Comparison of ENCODE assay signal across 18 cellular contexts in the genomic region with DNA sequence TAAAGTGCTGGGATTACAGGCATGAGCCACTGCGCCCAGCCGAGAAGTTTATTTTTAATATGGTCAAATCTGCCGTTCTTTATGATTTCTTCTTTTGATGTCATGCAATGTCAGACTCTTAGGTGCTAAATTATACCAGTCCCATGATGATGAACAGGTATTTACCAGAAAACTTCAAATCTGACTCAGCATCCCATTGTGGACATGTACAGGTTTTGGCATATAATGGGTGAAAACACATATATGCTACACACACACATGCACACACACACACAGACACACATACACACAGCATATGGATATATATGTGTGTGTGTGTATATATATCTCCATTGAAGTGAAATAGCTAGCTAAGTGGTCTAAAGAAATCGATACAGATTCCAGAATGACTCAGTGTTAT. TPM values are rescaled to one million over a fixed set of nuclear protein-coding genes. Genes with fewer than 3 reads are reported as not detected.
DNase-seq lines count a peak whose midpoint lies in the region; ATAC-seq, FAIRE-seq and TF ChIP-seq lines count a peak whose summit lies in the region.
"Had no signal": no experiment of that assay in that cellular context is flagged by ENCODE, and none has a peak within 500 bp of the region (broad histone marks: within the 10 kb centered on the region; RNA-seq: fewer than 3 reads in every experiment).

No MANE protein-coding gene starts in this region.

- H2AFZ ChIP-seq in GM12878 (ENCODE audit: control insufficient read depth, low read depth, low read length): no peak overlapping the region

- H3K79me2 ChIP-seq in GM12878 (ENCODE audit: control insufficient read depth, insufficient read depth, low read length): peaks cover 99% of the 10 kb centered on the region

- TF ChIP-seq CTCF in GM12878 (IDR thresholded peaks at IDR 0.05 in 2 of 3, conservative IDR thresholded peaks at IDR 0.05 in 1 of 3; ENCODE audit: control insufficient read depth in 2 of 3, extremely low read depth in 1 of 3, insufficient read depth in 1 of 3, low read depth in 3 of 3, low read length in 3 of 3) (no peak), Caco-2 (IDR thresholded peaks at IDR 0.05; ENCODE audit: insufficient read depth in 1 of 2, low read depth in 1 of 2, low read length in 1 of 2, severe bottlenecking in 1 of 2, unreplicated experiment in 1 of 2) (no peak)

- no peak for DNase-seq in activated T-cell treated with anti-CD3 and anti-CD28 coated beads, Interleukin-2, amount 50 U/mL, for 72 hours
- DNase-seq in activated T-cell treated with anti-CD3 and anti-CD28 coated beads, Interleukin-2, amount 50 U/mL, for 48 hours: no peak
- DNase-seq in GM18507 (ENCODE audit: extremely low spot score, insufficient read length, low read depth) (no peak), GM12878 (ENCODE audit: low read depth, low spot score) (no peak), DMS53 treated with DMSO at 0.1 percent for 48 hours (lab: John Stamatoyannopoulos, UW; ENCODE audit: unreplicated experiment) (no peak), Caco-2 (no peak)
- DNase-seq in stimulated activated effector memory CD8-positive, alpha-beta T cell treated with anti-CD3 and anti-CD28 coated beads, Interleukin-12 subunit alpha, Interleukin-12 subunit beta, amount 100 ng/mL, for 72 hours (ENCODE audit: low spot score in 2 of 2): no peak
- DNase-seq: H9; NCI-H1930; NCI-H446; NCI-H69; NK-92 treated with Interleukin-12 subunit alpha and Interleukin-12 subunit beta, amount 100 ng/mL, for 24 hours; OCI-M1; SIG-M5 had no signal

- BruUV-seq in GM12878 (replicated peaks; lab: Mats Ljungman, UMichigan) (no TSS peak), Caco-2 (replicated peaks; lab: Mats Ljungman, UMichigan) (no TSS peak)

- 15% methylated on average over 4 of the region's 4 CpGs for WGBS in GM12878 (ENCODE audit: insufficient coverage, insufficient replicate concordance, low lambda C conversion rate, missing lambda C conversion rate)

- H3K36me3 ChIP-seq in GM12878 (ENCODE audit: control insufficient read depth in 2 of 2, insufficient read depth in 2 of 2, low read length in 1 of 2): no peaks in the 10 kb centered on the region; a peak in 1 of 4 replicates
- H3K36me3 ChIP-seq in Caco-2 (ENCODE audit: control insufficient read depth, insufficient read depth, low read length): no peaks in the 10 kb centered on the region

- in situ Hi-C loops in GM12878 (cut with MboI): no loop called here

- H3K27ac Mint-ChIP-seq in activated T-cell treated with anti-CD3 and anti-CD28 coated beads, Interleukin-2, amount 50 U/mL, for 72 hours: peak overlapping the region; percentile 20
- H3K27ac Mint-ChIP-seq in stimulated activated effector memory CD8-positive, alpha-beta T cell treated with anti-CD3 and anti-CD28 coated beads, Interleukin-12 subunit alpha, Interleukin-12 subunit beta, amount 100 ng/mL, for 72 hours: peak overlapping the region; percentile 79
- no peak overlapping the region for H3K27ac Mint-ChIP-seq in Caco-2 (ENCODE audit: unreplicated experiment)
- H3K27ac Mint-ChIP-seq: H9 had no signal

- peak overlapping the region; percentile 64 for H3K4me3 ChIP-seq in GM12878
- no peak overlapping the region for H3K4me3 ChIP-seq in Caco-2 (ENCODE audit: low read depth, low read length)

- H3K9ac ChIP-seq in GM12878 (ENCODE audit: control insufficient read depth, insufficient read depth, low read length): peak overlapping the region; percentile 12; the same call in 1 of the 2 replicates

- no peak for TF ChIP-seq RAD21 in GM12878 (IDR thresholded peaks at IDR 0.05; ENCODE audit: insufficient read depth, low read depth, low read length)

- H3K9me3 Mint-ChIP-seq in activated T-cell treated with anti-CD3 and anti-CD28 coated beads, Interleukin-2, amount 50 U/mL, for 72 hours: peaks cover 0 to 3% of the 10 kb centered on the region in 2 donors
- no peaks in the 10 kb centered on the region for H3K9me3 Mint-ChIP-seq in stimulated activated effector memory CD8-positive, alpha-beta T cell treated with anti-CD3 and anti-CD28 coated beads, Interleukin-12 subunit alpha, Interleukin-12 subunit beta, amount 100 ng/mL, for 72 hours
- no peaks in the 10 kb centered on the region for H3K9me3 Mint-ChIP-seq in Caco-2 (ENCODE audit: unreplicated experiment)
- H3K9me3 Mint-ChIP-seq: H9 had no signal

- peaks cover 45% of the 10 kb centered on the region for H3K27me3 Mint-ChIP-seq in activated T-cell treated with anti-CD3 and anti-CD28 coated beads, Interleukin-2, amount 50 U/mL, for 72 hours (ENCODE audit: low read depth)
- H3K27me3 Mint-ChIP-seq in Caco-2 (ENCODE audit: insufficient read depth, unreplicated experiment): peaks cover 10% of the 10 kb centered on the region

- H3K4me1 Mint-ChIP-seq in activated T-cell treated with anti-CD3 and anti-CD28 coated beads, Interleukin-2, amount 50 U/mL, for 72 hours (ENCODE audit: low read depth): peaks cover 23% of the 10 kb centered on the region
- H3K4me1 Mint-ChIP-seq in stimulated activated effector memory CD8-positive, alpha-beta T cell treated with anti-CD3 and anti-CD28 coated beads, Interleukin-12 subunit alpha, Interleukin-12 subunit beta, amount 100 ng/mL, for 72 hours: peaks cover 87% of the 10 kb centered on the region
- no peaks in the 10 kb centered on the region for H3K4me1 Mint-ChIP-seq in Caco-2 (ENCODE audit: low read depth, unreplicated experiment)

- SMC1A ChIA-PET in GM12878 (lab: Charles Lee; ENCODE audit: uncharacterized antibody, unreplicated experiment): interaction anchor here (0.8 to 7.1 kb wide), 11 partner anchors 10 to 122 kb away, joined by 3 to 126 read pairs (median 5); no protein-coding TSS in a partner anchor

- FAIRE-seq in GM18507 (lab: Jason Lieb, UNC): peak; percentile 44
- FAIRE-seq in GM12878 (lab: Jason Lieb, UNC): no peak

- peak overlapping the region; percentile 32 for H3K27ac ChIP-seq in GM12878 (ENCODE audit: control insufficient read depth, insufficient read depth)
- H3K27ac ChIP-seq: C4-2B had no signal

- H3K4me2 ChIP-seq in GM12878 (ENCODE audit: control insufficient read depth, insufficient read depth): peak overlapping the region; percentile 30

- H3K4me1 ChIP-seq in GM12878 (ENCODE audit: control insufficient read depth, insufficient read depth, low read length): peaks cover 21% of the 10 kb centered on the region
- H3K4me1 ChIP-seq in Caco-2: no peaks in the 10 kb centered on the region

- H3K27me3 ChIP-seq in GM12878 (replicated peaks in 1 of 2; ENCODE audit: control insufficient read depth in 2 of 2, insufficient read depth in 2 of 2, low read length in 1 of 2) (no peaks in the 10 kb centered on the region), Caco-2 (replicated peaks; ENCODE audit: control insufficient read depth, insufficient read depth, low read length) (peaks cover 1% of the 10 kb centered on the region; the same call in 1 of the 2 replicates)

- CTCF ChIA-PET in GM12878 (lab: Yijun Ruan, JAX) (interaction anchor here (0.8 to 3.9 kb wide), 5 partner anchors 10 to 68 kb away, joined by 3 to 22 read pairs (median 3); no protein-coding TSS in a partner anchor), Caco-2 (lab: Charles Lee) (interaction anchor here (0.6 kb wide), 1 partner anchor 14 kb away, joined by 3 read pairs; no protein-coding TSS in a partner anchor)

- TF ChIP-seq EP300 in GM12878 (IDR thresholded peaks at IDR 0.05; ENCODE audit: borderline replicate concordance in 1 of 2, control insufficient read depth in 1 of 2, low read depth in 2 of 2, low read length in 2 of 2): 0 out of 4 replicates have a peak, but pooled peaks of 1 of the 2 experiments have one; percentile 19

- H3K36me3 Mint-ChIP-seq in activated T-cell treated with anti-CD3 and anti-CD28 coated beads, Interleukin-2, amount 50 U/mL, for 72 hours (ENCODE audit: insufficient read depth in 2 of 2): no peaks in the 10 kb centered on the region
- peaks cover 27% of the 10 kb centered on the region for H3K36me3 Mint-ChIP-seq in stimulated activated effector memory CD8-positive, alpha-beta T cell treated with anti-CD3 and anti-CD28 coated beads, Interleukin-12 subunit alpha, Interleukin-12 subunit beta, amount 100 ng/mL, for 72 hours
- no peaks in the 10 kb centered on the region for H3K36me3 Mint-ChIP-seq in Caco-2 (ENCODE audit: insufficient read depth, unreplicated experiment)

- no peak for ATAC-seq in activated T-cell treated with anti-CD3 and anti-CD28 coated beads, Interleukin-2, amount 50 U/mL, for 72 hours (replicated peaks in 1 of 2)
- peak; percentile 2 for ATAC-seq in GM12878
- ATAC-seq in stimulated activated effector memory CD8-positive, alpha-beta T cell treated with anti-CD3 and anti-CD28 coated beads, Interleukin-12 subunit alpha, Interleukin-12 subunit beta, amount 100 ng/mL, for 72 hours: peak; percentile 59
- no peak for ATAC-seq in HG02763 (IDR thresholded peaks at IDR 0.05; ENCODE audit: unreplicated experiment)

- H4K20me1 ChIP-seq in GM12878 (ENCODE audit: control insufficient read depth, insufficient read depth): peaks cover 2% of the 10 kb centered on the region; the same call in 1 of the 2 replicates

- RAD21 ChIA-PET in GM12878 (lab: Charles Lee; ENCODE audit: unreplicated experiment): interaction anchor here (1.1 to 7.1 kb wide), 11 partner anchors 9 to 68 kb away, joined by 3 to 62 read pairs (median 9); no protein-coding TSS in a partner anchor

- intact Hi-C loops in GM12878 (cut with micrococcal nuclease; ENCODE audit: unreplicated experiment): loop anchor here (10.0 kb wide), 1 partner anchor 1272 kb away; a partner anchor contains a TSS
- intact Hi-C loops in Caco-2 (cut with micrococcal nuclease; ENCODE audit: unreplicated experiment): no loop called here

- no peak for TF ChIP-seq POLR2A in GM12878 (IDR thresholded peaks at IDR 0.05; ENCODE audit: low read depth, low read length)

- no peaks in the 10 kb centered on the region for H3K9me3 ChIP-seq in GM12878 (replicated peaks; ENCODE audit: control insufficient read depth, insufficient read depth, low read length)
- H3K9me3 ChIP-seq in Caco-2: 0 out of 2 replicates have a peak, but pooled peaks cover 3% of the 10 kb centered on the region

- H3K4me3 Mint-ChIP-seq in activated T-cell treated with anti-CD3 and anti-CD28 coated beads, Interleukin-2, amount 50 U/mL, for 72 hours: no peak overlapping the region
- peak overlapping the region; percentile 54 for H3K4me3 Mint-ChIP-seq in stimulated activated effector memory CD8-positive, alpha-beta T cell treated with anti-CD3 and anti-CD28 coated beads, Interleukin-12 subunit alpha, Interleukin-12 subunit beta, amount 100 ng/mL, for 72 hours
- no peak overlapping the region for H3K4me3 Mint-ChIP-seq in Caco-2 (ENCODE audit: unreplicated experiment)
- H3K4me3 Mint-ChIP-seq: H9 had no signal

- POLR2A ChIA-PET in GM12878 (lab: Charles Lee) (interaction anchor here (1.0 to 6.7 kb wide), 8 partner anchors 9 to 94 kb away, joined by 3 to 71 read pairs (median 12); a partner anchor contains a TSS), Caco-2 (lab: Charles Lee) (no interaction called here)

RNA-seq across cellular contexts. Expression of a gene that starts 7.4 kb away (rescaled TPM):
- total RNA-seq in activated T-cell treated with anti-CD3 and anti-CD28 coated beads, Interleukin-2, amount 50 U/mL, for 72 hours: 1 to 10 TPM; 2.4 to 5.6 TPM
- total RNA-seq in GM12878 (2013; cell fraction: nucleolus; rRNA removed): 397 and 442 TPM in 2 replicates
- total RNA-seq in GM12878 (2014; rRNA removed) (270 and 329 TPM in 2 replicates), GM12878 (2014; rRNA removed; fragmentation: Illumina TruSeq; extraction: Trizol) (371 and 378 TPM in 2 replicates), GM12878 (2021) (319 and 335 TPM in 2 replicates), Caco-2 (2022) (not detected in 2 replicates)
- polyA plus RNA-seq in GM12878 (2011; ENCODE audit: low read depth): 166 TPM
- polyA plus RNA-seq in GM12878 (2011; rRNA removed) (804 and 985 TPM in 2 replicates), GM12878 (2014; fragmentation: Illumina TruSeq; extraction: Trizol) (466 and 545 TPM in 2 replicates), GM12878 (2014; fragmentation: Nextera tagmentation; extraction: Ambion mirVana) (100 to 1,000 TPM; 410 to 617 TPM), GM12878 (2014; rRNA removed) (283 and 353 TPM in 2 replicates), GM12878 (2016; fragmentation: Nextera tagmentation; extraction: Ambion mirVana) (100 to 1,000 TPM; 229 to 238 TPM)
- 433 and 504 TPM in 2 replicates for polyA plus RNA-seq in GM12878 (2011; cell fraction: cytosol; rRNA removed)
- polyA plus RNA-seq in GM12878 (2011; cell fraction: nucleus; rRNA removed): 396 and 451 TPM in 2 replicates
- 204 and 209 TPM in 2 replicates for polyA plus RNA-seq in GM12878 (2012)
- polyA minus RNA-seq in GM12878 (2011; rRNA and poly(A)+ RNA removed): 394 and 411 TPM in 2 replicates
- 150 and 184 TPM in 2 replicates for polyA minus RNA-seq in GM12878 (2011; cell fraction: cytosol; rRNA and poly(A)+ RNA removed)
- polyA minus RNA-seq in GM12878 (2011; cell fraction: nucleus; rRNA and poly(A)+ RNA removed): 97.7 and 128 TPM in 2 replicates
- total RNA-seq: H9, HT1080, RPMI7951 had no signal

RNA-seq across cellular contexts. Expression of a gene that starts 52.7 kb away (rescaled TPM):
- total RNA-seq in activated T-cell treated with anti-CD3 and anti-CD28 coated beads, Interleukin-2, amount 50 U/mL, for 72 hours: not detected
- not detected in 2 replicates for total RNA-seq in GM12878 (2013; cell fraction: nucleolus; rRNA removed)
- total RNA-seq in GM12878 (2014; rRNA removed) (not detected in 2 replicates), GM12878 (2014; rRNA removed; fragmentation: Illumina TruSeq; extraction: Trizol) (not detected in 2 replicates), GM12878 (2021) (not detected in 2 replicates), Caco-2 (2022) (not detected in 2 replicates)
- not detected for polyA plus RNA-seq in GM12878 (2011; ENCODE audit: low read depth)
- polyA plus RNA-seq in GM12878 (2011; rRNA removed) (not detected in 2 replicates), GM12878 (2014; fragmentation: Illumina TruSeq; extraction: Trizol) (not detected in 2 replicates), GM12878 (2014; fragmentation: Nextera tagmentation; extraction: Ambion mirVana) (not detected), GM12878 (2014; rRNA removed) (not detected in 2 replicates), GM12878 (2016; fragmentation: Nextera tagmentation; extraction: Ambion mirVana) (not detected)
- not detected in 2 replicates for polyA plus RNA-seq in GM12878 (2011; cell fraction: cytosol; rRNA removed)
- not detected in 2 replicates for polyA plus RNA-seq in GM12878 (2011; cell fraction: nucleus; rRNA removed)
- polyA plus RNA-seq in GM12878 (2012): not detected in 2 replicates
- polyA minus RNA-seq in GM12878 (2011; rRNA and poly(A)+ RNA removed): not detected in 2 replicates
- polyA minus RNA-seq in GM12878 (2011; cell fraction: cytosol; rRNA and poly(A)+ RNA removed): not detected in 2 replicates
- polyA minus RNA-seq in GM12878 (2011; cell fraction: nucleus; rRNA and poly(A)+ RNA removed): not detected in 2 replicates

Comparison
In these comparisons a context has a peak if more than half of its experiments do, and no peak if none do; other contexts are left out.
1. ATAC-seq: peak in GM12878 (single experiment) and stimulated activated effector memory CD8-positive, alpha-beta T cell treated with anti-CD3 and anti-CD28 coated beads, Interleukin-12 subunit alpha, Interleukin-12 subunit beta, amount 100 ng/mL, for 72 hours (single experiment); none in activated T-cell treated with anti-CD3 and anti-CD28 coated beads, Interleukin-2, amount 50 U/mL, for 72 hours (0 of 2) and HG02763 (single experiment).
2. RNA of a gene that starts 7.4 kb away (total RNA-seq): 270 to 442 TPM in GM12878; 2.4 to 5.6 TPM in activated T-cell treated with anti-CD3 and anti-CD28 coated beads, Interleukin-2, amount 50 U/mL, for 72 hours and not detected in Caco-2; every median in the first group is over 10 times any median in the second.